ENCODE assay signal across 8 cellular contexts in the genomic region with DNA sequence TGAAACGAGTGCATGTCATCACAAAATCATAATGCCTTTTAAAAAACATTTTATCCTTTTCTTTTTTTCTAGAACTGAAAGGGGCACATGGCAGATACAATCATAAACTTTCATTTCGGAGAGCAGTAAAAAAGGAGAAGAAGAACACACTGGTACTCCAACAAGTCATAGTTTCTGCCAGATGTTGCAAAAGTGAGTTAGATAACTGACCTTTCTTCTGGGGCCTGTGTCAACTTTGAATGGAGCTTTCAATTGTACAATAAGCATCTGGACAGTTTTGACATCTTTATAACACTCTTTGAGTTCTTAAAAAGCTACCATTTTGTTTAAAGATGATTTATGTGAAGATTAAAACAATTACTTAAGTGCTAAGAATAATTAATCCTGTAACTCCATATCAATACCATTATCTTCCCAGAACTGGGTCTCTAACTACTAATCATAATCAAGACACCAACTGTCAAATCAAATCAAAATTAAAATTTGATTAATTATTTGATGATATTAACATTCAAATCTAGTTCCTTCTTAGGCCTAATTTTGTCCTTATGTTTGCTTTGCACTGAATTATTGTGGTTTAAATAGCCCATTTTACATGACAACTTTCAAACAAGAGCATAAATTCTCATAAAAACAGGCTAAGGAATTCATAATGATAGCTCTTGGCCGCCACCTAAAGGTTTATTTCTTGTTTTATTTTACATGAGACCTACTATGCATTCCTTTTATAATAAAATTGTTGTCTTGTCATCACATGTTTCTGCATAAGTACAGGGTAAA. TPM values are rescaled to one million over a fixed set of nuclear protein-coding genes. Genes with fewer than 3 reads are reported as not detected.
DNase-seq lines count a peak whose midpoint lies in the region; ATAC-seq, FAIRE-seq and TF ChIP-seq lines count a peak whose summit lies in the region.

No MANE protein-coding gene starts in this region.

- peaks cover 4% of the 10 kb centered on the region; the same call in 1 of the 2 replicates for H3K4me1 ChIP-seq in GM12878 (ENCODE audit: control insufficient read depth, insufficient read depth, low read length)
- peaks cover 3% of the 10 kb centered on the region for H3K4me1 ChIP-seq in mesendoderm (ENCODE audit: control insufficient read depth, low read depth, low read length)

- DNase-seq in NCI-H2029 (lab: John Stamatoyannopoulos, UW): peak; percentile 53
- DNase-seq in GM12878 (ENCODE audit: low read depth, low spot score): peak; percentile 61
- peak; percentile 56 for DNase-seq in mesendoderm
- no peak for DNase-seq in Ammon's horn (ENCODE audit: low spot score)

- TF ChIP-seq CTCF in 22Rv1 (IDR thresholded peaks at IDR 0.05): peak; percentile 72
- TF ChIP-seq CTCF in GM12878 (IDR thresholded peaks at IDR 0.05 in 2 of 3, conservative IDR thresholded peaks at IDR 0.05 in 1 of 3; ENCODE audit: control insufficient read depth in 2 of 3, extremely low read depth in 1 of 3, insufficient read depth in 1 of 3, low read depth in 3 of 3, low read length in 3 of 3): peak; percentile 16 to 62 (median 39); a peak in 4 of 6 replicates

- ATAC-seq in GM18867 (IDR thresholded peaks at IDR 0.05; ENCODE audit: unreplicated experiment) (peak; percentile 62), GM12878 (peak; percentile 64), HG03342 (IDR thresholded peaks at IDR 0.05; ENCODE audit: unreplicated experiment) (no peak), HG03039 (IDR thresholded peaks at IDR 0.05; ENCODE audit: unreplicated experiment) (no peak)

- no peaks in the 10 kb centered on the region for H3K79me1 ChIP-seq in mesendoderm (ENCODE audit: low read length)

- H2BK120ac ChIP-seq in mesendoderm (ENCODE audit: low read depth, low read length): no peak overlapping the region

- RAD21 ChIA-PET in GM12878 (lab: Charles Lee; ENCODE audit: unreplicated experiment): interaction anchor here (0.6 to 6.0 kb wide), 35 partner anchors 11 to 946 kb away, joined by 3 to 57 read pairs (median 7); a partner anchor contains a TSS

- TF ChIP-seq RAD21 in GM12878 (IDR thresholded peaks at IDR 0.05; ENCODE audit: insufficient read depth, low read depth, low read length): peak; percentile 79

- H4K5ac ChIP-seq in mesendoderm (ENCODE audit: low read length): no peak overlapping the region

- POLR2A ChIA-PET in GM12878 (lab: Charles Lee): interaction anchor here (0.7 to 1.7 kb wide), 8 partner anchors 9 to 327 kb away, joined by 3 to 5 read pairs (median 4); no protein-coding TSS in a partner anchor

- peak overlapping the region; percentile 51 for H3K18ac ChIP-seq in mesendoderm (ENCODE audit: low read length)

- H2AK5ac ChIP-seq in mesendoderm (ENCODE audit: low read length): no peak overlapping the region

- 30% methylated on average over 3 of the region's 3 CpGs for WGBS in GM12878 (ENCODE audit: insufficient coverage, insufficient replicate concordance, low lambda C conversion rate, missing lambda C conversion rate)
- no CpG with 5 or more reads among the region's 3 CpGs for WGBS in mesendoderm (ENCODE audit: extremely low coverage, insufficient coverage, low lambda C conversion rate)

- H3K36me3 ChIP-seq in GM12878 (ENCODE audit: control insufficient read depth in 2 of 2, insufficient read depth in 2 of 2, low read length in 1 of 2): no peaks in the 10 kb centered on the region
- H3K36me3 ChIP-seq in mesendoderm (ENCODE audit: control insufficient read depth, insufficient read depth, low read length): no peaks in the 10 kb centered on the region

- no peaks in the 10 kb centered on the region; the same call in 2 of the 3 replicates for H3K9me3 ChIP-seq in GM12878 (replicated peaks; ENCODE audit: control insufficient read depth, insufficient read depth, low read length)

- BruUV-seq in GM12878 (replicated peaks; lab: Mats Ljungman, UMichigan): no TSS peak

- TF ChIP-seq POLR2A in GM12878 (IDR thresholded peaks at IDR 0.05; ENCODE audit: low read depth, low read length): no peak

- H3K4me2 ChIP-seq in GM12878 (ENCODE audit: control insufficient read depth, insufficient read depth): no peak overlapping the region
- no peak overlapping the region for H3K4me2 ChIP-seq in mesendoderm (ENCODE audit: low read length)

- H3K27me3 ChIP-seq in GM12878 (replicated peaks in 1 of 2; ENCODE audit: control insufficient read depth in 2 of 2, insufficient read depth in 2 of 2, low read length in 1 of 2) (no peaks in the 10 kb centered on the region), mesendoderm (ENCODE audit: insufficient read depth, low read length, poor library complexity) (no peaks in the 10 kb centered on the region)

- peak; percentile 75 for FAIRE-seq in GM12878 (lab: Jason Lieb, UNC)

- H3K9ac ChIP-seq in GM12878 (ENCODE audit: control insufficient read depth, insufficient read depth, low read length): no peak overlapping the region
- H3K9ac ChIP-seq in mesendoderm (ENCODE audit: low read length): no peak overlapping the region

- no peak overlapping the region for H3K4ac ChIP-seq in mesendoderm (ENCODE audit: low read depth, low read length)

- H2AFZ ChIP-seq in GM12878 (ENCODE audit: control insufficient read depth, low read depth, low read length): no peak overlapping the region; the same call in 1 of the 2 replicates

- H2BK15ac ChIP-seq in mesendoderm (replicated peaks; ENCODE audit: low read depth): no peak overlapping the region

- H2BK5ac ChIP-seq in mesendoderm (ENCODE audit: low read length): no peak overlapping the region

- SMC1A ChIA-PET in GM12878 (lab: Charles Lee; ENCODE audit: uncharacterized antibody, unreplicated experiment): interaction anchor here (0.7 to 10.0 kb wide), 53 partner anchors 8 to 602 kb away, joined by 3 to 129 read pairs (median 7); a partner anchor contains a TSS

- H3K27ac ChIP-seq in 22Rv1: no peak overlapping the region
- H3K27ac ChIP-seq in GM12878 (ENCODE audit: control insufficient read depth, insufficient read depth): no peak overlapping the region
- no peak overlapping the region for H3K27ac ChIP-seq in mesendoderm (ENCODE audit: low read depth, low read length)

- H4K20me1 ChIP-seq in GM12878 (ENCODE audit: control insufficient read depth, insufficient read depth): no peaks in the 10 kb centered on the region

- in situ Hi-C loops in GM12878 (cut with MboI): loop anchor here (5.0 to 10.0 kb wide), 2 partner anchors 154 to 556 kb away; no protein-coding TSS in a partner anchor

- intact Hi-C loops in GM12878 (cut with micrococcal nuclease; ENCODE audit: unreplicated experiment): loop anchor here (1.0 to 5.0 kb wide), 8 partner anchors 30 to 599 kb away; no protein-coding TSS in a partner anchor

- H3K4me3 ChIP-seq in GM12878 (no peak overlapping the region), mesendoderm (ENCODE audit: low read length) (no peak overlapping the region)

- no peak for TF ChIP-seq EP300 in GM12878 (IDR thresholded peaks at IDR 0.05; ENCODE audit: borderline replicate concordance in 1 of 2, control insufficient read depth in 1 of 2, low read depth in 2 of 2, low read length in 2 of 2)

- H3K79me2 ChIP-seq in GM12878 (ENCODE audit: control insufficient read depth, insufficient read depth, low read length): no peaks in the 10 kb centered on the region
- no peaks in the 10 kb centered on the region for H3K79me2 ChIP-seq in mesendoderm (ENCODE audit: control insufficient read depth, insufficient read depth, low read length)

- no peak overlapping the region for H3K23ac ChIP-seq in mesendoderm (ENCODE audit: low read length)

- H4K8ac ChIP-seq in mesendoderm (ENCODE audit: low read depth, low read length): no peak overlapping the region

- CTCF ChIA-PET in GM12878 (lab: Yijun Ruan, JAX): interaction anchor here (0.5 to 8.7 kb wide), 44 partner anchors 9 to 1762 kb away, joined by 3 to 113 read pairs (median 6); a partner anchor contains a TSS

- H3K56ac ChIP-seq in mesendoderm (ENCODE audit: low read length): no peak overlapping the region

TF ChIP-seq in GM12878, 131 proteins besides CTCF, POLR2A, EP300 and RAD21 (continues in another document):
- TF ChIP-seq CBX3 (IDR thresholded peaks at IDR 0.05; ENCODE audit: borderline replicate concordance, low read depth) (no peak), SMARCA5 (IDR thresholded peaks at IDR 0.05) (peak; percentile 36; the same call in 1 of the 2 replicates), NFXL1 (IDR thresholded peaks at IDR 0.05; ENCODE audit: borderline replicate concordance) (no peak), NBN (IDR thresholded peaks at IDR 0.05) (0 out of 2 replicates have a peak, but pooled peaks have one; percentile 29)

RNA-seq across cellular contexts. Expression of a gene that starts 19.5 kb away (rescaled TPM):
- 157 and 162 TPM in 2 replicates for total RNA-seq in GM12878 (2013; cell fraction: nucleolus; rRNA removed)
- total RNA-seq in GM12878 (2014; rRNA removed): 3.1 and 3.9 TPM in 2 replicates
- 3.0 TPM in 2 replicates for total RNA-seq in GM12878 (2014; rRNA removed; fragmentation: Illumina TruSeq; extraction: Trizol)
- 3.0 and 3.2 TPM in 2 replicates for total RNA-seq in GM12878 (2021)
- polyA plus RNA-seq in GM12878 (2011; ENCODE audit: low read depth): 0.29 TPM
- 26.2 and 45.6 TPM in 2 replicates for polyA plus RNA-seq in GM12878 (2011; rRNA removed)
- 10.0 and 11.0 TPM in 2 replicates for polyA plus RNA-seq in GM12878 (2011; cell fraction: cytosol; rRNA removed)
- 59.4 and 69.9 TPM in 2 replicates for polyA plus RNA-seq in GM12878 (2011; cell fraction: nucleus; rRNA removed)
- polyA plus RNA-seq in GM12878 (2012): 0.55 and 0.60 TPM in 2 replicates
- 1.6 and 2.2 TPM in 2 replicates for polyA plus RNA-seq in GM12878 (2014; fragmentation: Illumina TruSeq; extraction: Trizol)
- under 1 TPM; 0.37 to 0.40 TPM for polyA plus RNA-seq in GM12878 (2014; fragmentation: Nextera tagmentation; extraction: Ambion mirVana)
- polyA plus RNA-seq in GM12878 (2014; rRNA removed): 1.4 TPM in 2 replicates
- 1 to 10 TPM in 1 of 2 experiments, under 1 TPM in 1; 0.95 to 1.4 TPM for polyA plus RNA-seq in GM12878 (2016; fragmentation: Nextera tagmentation; extraction: Ambion mirVana)
- polyA minus RNA-seq in GM12878 (2011; rRNA and poly(A)+ RNA removed): 119 and 122 TPM in 2 replicates
- polyA minus RNA-seq in GM12878 (2011; cell fraction: cytosol; rRNA and poly(A)+ RNA removed): 24.3 and 26.2 TPM in 2 replicates
- polyA minus RNA-seq in GM12878 (2011; cell fraction: nucleus; rRNA and poly(A)+ RNA removed): 168 and 290 TPM in 2 replicates
- 1.1 TPM for polyA plus RNA-seq in mesendoderm (2013, experiment 1 of 2)
- polyA plus RNA-seq in mesendoderm (2013, experiment 2 of 2): 1.0 TPM

Comparison
In these comparisons a context has a peak if more than half of its experiments do, and no peak if none do; other contexts are left out.
1. ATAC-seq: peak in GM18867 (single experiment) and GM12878 (single experiment); none in HG03342 (single experiment) and HG03039 (single experiment).